25 cellular contexts compared by ENCODE assay signal in the genomic region with DNA sequence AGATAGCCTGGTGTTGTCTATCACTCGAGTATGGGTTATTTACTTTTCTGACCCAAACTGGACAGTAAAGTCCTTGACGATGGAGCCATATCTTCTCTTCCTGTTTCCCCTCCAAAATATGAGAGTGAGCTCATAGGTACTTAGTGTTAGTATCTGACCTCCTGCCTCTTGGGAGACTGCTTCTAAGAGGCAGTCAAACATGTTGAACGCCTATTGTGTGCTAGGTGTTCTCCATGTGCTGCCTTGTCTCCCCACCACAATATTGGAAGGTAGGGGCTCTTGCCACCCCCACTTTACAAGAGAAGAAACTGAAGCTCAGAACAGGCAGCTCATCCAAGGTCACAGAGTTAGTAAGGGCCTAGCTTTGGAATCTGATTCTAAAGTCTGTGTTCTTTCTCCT. TPM values are rescaled to one million over a fixed set of nuclear protein-coding genes. Genes with fewer than 3 reads are reported as not detected.
DNase-seq lines count a peak whose midpoint lies in the region; ATAC-seq and TF ChIP-seq lines count a peak whose summit lies in the region.
"Had no signal": no experiment of that assay in that cellular context is flagged by ENCODE, and none has a peak within 500 bp of the region (broad histone marks: within the 10 kb centered on the region; RNA-seq: fewer than 3 reads in every experiment).

No MANE protein-coding gene starts in this region.

- intact Hi-C loops in right cardiac atrium (cut with DNase I), result no loop called here
- intact Hi-C loops in left ventricle myocardium superior (cut with micrococcal nuclease), result loop anchor here (10.0 kb wide), 1 partner anchor 58 kb away; no protein-coding TSS in a partner anchor
- intact Hi-C loops in posterior cingulate gyrus (cut with DNase I), result no loop called here

- peaks cover 9% of the 10 kb centered on the region for H3K4me1 ChIP-seq in right cardiac atrium (ENCODE audit: control insufficient read depth, insufficient read depth, low read length)

- DNase-seq in right cardiac atrium, result no peak
- no peak for DNase-seq in left ventricle myocardium superior
- no peak for DNase-seq in endothelial cell (ENCODE audit: low spot score)
- DNase-seq in nephron progenitor cell, result no peak
- no peak for DNase-seq in posterior cingulate gyrus
- DNase-seq in midbrain (lab: John Stamatoyannopoulos, UW), result no peak
- DNase-seq: CD4-positive, CD25-positive, alpha-beta regulatory T cell; COR-L47; DMS 273 treated with DMSO at 0.1 percent for 48 hours; DMS79 treated with DMSO at 0.1 percent for 48 hours; HCEC 1CT; KG1; NCI-H1105; NCI-H146; NCI-H2029; NCI-H2227 treated with DMSO at 0.1 percent for 48 hours; NCI-H510A; NCI-H748 treated with DMSO at 0.1 percent for 48 hours; PC-9; RPMI8226; SIG-M5 had no signal

- H3K9me3 ChIP-seq in right cardiac atrium (ENCODE audit: control insufficient read depth, low read length), result no peaks in the 10 kb centered on the region

- WGBS in right cardiac atrium, result 24% methylated on average over 3 of the region's 3 CpGs

- H3K4me1 Mint-ChIP-seq in endothelial cell (ENCODE audit: unreplicated experiment) (peaks cover 2% of the 10 kb centered on the region), nephron progenitor cell (peaks cover 57% of the 10 kb centered on the region)

- TF ChIP-seq CTCF in endothelial cell (IDR thresholded peaks at IDR 0.05; ENCODE audit: unreplicated experiment) (no peak), nephron progenitor cell (IDR thresholded peaks at IDR 0.05) (no peak)

- peak overlapping the region; percentile 48 for H3K27ac ChIP-seq in right cardiac atrium (ENCODE audit: low read length)
- H3K27ac ChIP-seq: PC-9 had no signal

- no peak for ATAC-seq in right cardiac atrium
- ATAC-seq in left ventricle myocardium superior, result no peak
- ATAC-seq in GM19452 (IDR thresholded peaks at IDR 0.05; ENCODE audit: unreplicated experiment), result no peak
- no peak for ATAC-seq in GM21717 (IDR thresholded peaks at IDR 0.05; ENCODE audit: unreplicated experiment)
- ATAC-seq: GM23338 had no signal

- H3K4me3 Mint-ChIP-seq in endothelial cell (ENCODE audit: unreplicated experiment) (peak overlapping the region; percentile 23), nephron progenitor cell (peak overlapping the region; percentile 39)
- H3K4me3 Mint-ChIP-seq: B cell, GM23338 had no signal

- H3K36me3 Mint-ChIP-seq in endothelial cell (ENCODE audit: low read depth, unreplicated experiment) (peaks cover 4% of the 10 kb centered on the region), nephron progenitor cell (ENCODE audit: low read depth) (peaks cover 26% of the 10 kb centered on the region)
- H3K36me3 Mint-ChIP-seq: CD4-positive, CD25-positive, alpha-beta regulatory T cell had no signal

- no peaks in the 10 kb centered on the region for H3K27me3 ChIP-seq in right cardiac atrium (ENCODE audit: control insufficient read depth, insufficient read depth)

- no peak overlapping the region for H3K4me3 ChIP-seq in right cardiac atrium (ENCODE audit: low read length)
- H3K4me3 ChIP-seq: GM23338, PC-9 had no signal

- H3K27ac Mint-ChIP-seq in endothelial cell (ENCODE audit: unreplicated experiment), result peak overlapping the region; percentile 31
- peak overlapping the region; percentile 12 for H3K27ac Mint-ChIP-seq in nephron progenitor cell
- H3K27ac Mint-ChIP-seq: B cell; CD4-positive, CD25-positive, alpha-beta regulatory T cell; GM23338 had no signal

- H3K9me3 Mint-ChIP-seq in endothelial cell (ENCODE audit: unreplicated experiment) (no peaks in the 10 kb centered on the region), nephron progenitor cell (peaks cover 43% of the 10 kb centered on the region)
- H3K9me3 Mint-ChIP-seq: GM23338 had no signal

- H3K27me3 Mint-ChIP-seq in endothelial cell (ENCODE audit: unreplicated experiment), result peaks cover 2% of the 10 kb centered on the region
- peaks cover 2% of the 10 kb centered on the region for H3K27me3 Mint-ChIP-seq in nephron progenitor cell (ENCODE audit: low read depth, poor library complexity)
- H3K27me3 Mint-ChIP-seq: B cell; CD4-positive, CD25-positive, alpha-beta regulatory T cell had no signal

RNA-seq across cellular contexts. Expression of a gene that starts 8.3 kb away (rescaled TPM):
- total RNA-seq in right cardiac atrium, result 10 to 100 TPM; 18.6 to 28.0 (median 24.4) TPM
- 27.1 TPM for polyA plus RNA-seq in right cardiac atrium
- 15.8 TPM for total RNA-seq in left ventricle myocardium superior
- total RNA-seq in endothelial cell (ENCODE audit: unreplicated experiment), result 7.8 TPM
